ENCODE assay signal across 14 cellular contexts in genomic region chr3:58627580-58627894, GRCh38. TPM values are rescaled to one million over a fixed set of nuclear protein-coding genes. Genes with fewer than 3 reads are reported as not detected.
DNase-seq lines count a peak whose midpoint lies in the region; ATAC-seq, FAIRE-seq and TF ChIP-seq lines count a peak whose summit lies in the region.
"Had no signal": no experiment of that assay in that cellular context is flagged by ENCODE, and none has a peak within 500 bp of the region (broad histone marks: within the 10 kb centered on the region; RNA-seq: fewer than 3 reads in every experiment).

No MANE protein-coding gene starts in this region.

- H3K14ac ChIP-seq in H1 (ENCODE audit: insufficient read length): no peak overlapping the region

- H3K27me3 ChIP-seq in H1 (replicated peaks in 1 of 4; ENCODE audit: control insufficient read depth in 3 of 4, extremely low read depth in 1 of 4, insufficient read depth in 3 of 4, low read length in 3 of 4): peaks cover 0 to 4% (median 0%) of the 10 kb centered on the region in 4 experiments; a peak in 1 of 7 replicates
- H3K27me3 ChIP-seq in right lobe of liver: no peaks in the 10 kb centered on the region
- no peaks in the 10 kb centered on the region for H3K27me3 ChIP-seq in upper lobe of right lung
- H3K27me3 ChIP-seq in CD4-positive, alpha-beta memory T cell (ENCODE audit: insufficient read depth, low read length): no peaks in the 10 kb centered on the region

- H3K79me2 ChIP-seq in H1 (ENCODE audit: control insufficient read depth in 1 of 2, insufficient read depth in 2 of 2, low read length in 2 of 2): no peaks in the 10 kb centered on the region

- ATAC-seq in right lobe of liver (peak; percentile 1 to 21 (median 14)), upper lobe of right lung (peak; percentile 20), HG03025 (IDR thresholded peaks at IDR 0.05; ENCODE audit: low FRiP score, unreplicated experiment) (no peak)
- ATAC-seq: A549; activated naive CD4-positive, alpha-beta T cell treated with anti-CD3 and anti-CD28 coated beads, Interleukin-2, amount 50 U/mL, for 72 hours had no signal

- H3K18ac ChIP-seq in H1 (ENCODE audit: extremely low read depth, low read length): no peak overlapping the region

- no peak overlapping the region for H3K4me3 Mint-ChIP-seq in CD4-positive, alpha-beta memory T cell

- no peak for FAIRE-seq in H1 (lab: Jason Lieb, UNC)
- FAIRE-seq: A549, RCC 7860 had no signal

- no peak for TF ChIP-seq POLR2A in H1 (IDR thresholded peaks at IDR 0.05; ENCODE audit: control extremely low read depth in 1 of 2, low read depth in 2 of 2, low read length in 2 of 2)
- no peak for TF ChIP-seq POLR2A in right lobe of liver (IDR thresholded peaks at IDR 0.05)

- no peak overlapping the region for H3K4me2 ChIP-seq in H1 (ENCODE audit: insufficient read depth in 1 of 2, low read depth in 2 of 2, low read length in 2 of 2)
- H3K4me2 ChIP-seq: A549 had no signal

- TF ChIP-seq EP300 in H1 (IDR thresholded peaks at IDR 0.05; ENCODE audit: borderline replicate concordance in 1 of 2, low read depth in 2 of 2, low read length in 2 of 2): no peak

- H3K36me3 ChIP-seq in H1 (ENCODE audit: control insufficient read depth in 2 of 4, insufficient read depth in 4 of 4, low read length in 3 of 4): no peaks in the 10 kb centered on the region
- no peaks in the 10 kb centered on the region for H3K36me3 ChIP-seq in right lobe of liver
- no peaks in the 10 kb centered on the region for H3K36me3 ChIP-seq in upper lobe of right lung
- H3K36me3 ChIP-seq in CD4-positive, alpha-beta memory T cell (ENCODE audit: insufficient read depth, low read length): no peaks in the 10 kb centered on the region
- H3K36me3 ChIP-seq: HAP-1 had no signal

- peaks cover 0 to 4% (median 0%) of the 10 kb centered on the region in 4 experiments; a peak in 1 of 7 replicates for H3K4me1 ChIP-seq in H1 (replicated peaks in 1 of 4; ENCODE audit: control insufficient read depth in 3 of 4, insufficient read depth in 4 of 4, low read length in 3 of 4)
- peaks cover 0 to 36% (median 16%) of the 10 kb centered on the region in 4 donors for H3K4me1 ChIP-seq in right lobe of liver
- H3K4me1 ChIP-seq in upper lobe of right lung: peaks cover 33% of the 10 kb centered on the region
- no peaks in the 10 kb centered on the region for H3K4me1 ChIP-seq in CD4-positive, alpha-beta memory T cell (ENCODE audit: insufficient read depth, low read length)
- H3K4me1 ChIP-seq: A549, HAP-1 had no signal

- no peak overlapping the region for H3K9ac ChIP-seq in H1 (replicated peaks in 1 of 4; ENCODE audit: extremely low read depth in 1 of 4, low read depth in 3 of 4, low read length in 3 of 4)

- H3K79me1 ChIP-seq in H1 (ENCODE audit: low read depth, low read length): no peaks in the 10 kb centered on the region

- H4K91ac ChIP-seq in H1 (replicated peaks; ENCODE audit: insufficient read length, low read length): no peak overlapping the region

- no peaks in the 10 kb centered on the region for H4K20me1 ChIP-seq in H1 (replicated peaks in 1 of 2; ENCODE audit: control insufficient read depth in 1 of 2, insufficient read depth in 2 of 2, low read length in 2 of 2)

- H2AK5ac ChIP-seq in H1 (ENCODE audit: low read depth, low read length): peak overlapping the region; percentile 67; the same call in 1 of the 2 replicates

- TF ChIP-seq CTCF in H1 (IDR thresholded peaks at IDR 0.05; ENCODE audit: control extremely low read depth in 1 of 3, insufficient read depth in 1 of 3, low read depth in 1 of 3, low read length in 3 of 3): no peak
- TF ChIP-seq CTCF in right lobe of liver (IDR thresholded peaks at IDR 0.05): no peak
- TF ChIP-seq CTCF in upper lobe of right lung (IDR thresholded peaks at IDR 0.05): no peak

- CTCF ChIA-PET in H1 (lab: Charles Lee; ENCODE audit: partially characterized antibody): interaction anchor here (0.7 to 25.1 kb wide), 8 partner anchors 9 to 97 kb away, joined by 3 to 994 read pairs (median 4); partner anchors contain the start of gene FAM107A
- CTCF ChIA-PET in CD4-positive, alpha-beta memory T cell (lab: Charles Lee; ENCODE audit: partially characterized antibody): interaction anchor here (1.5 to 9.4 kb wide), 3 partner anchors 42 to 440 kb away, joined by 3 to 94 read pairs (median 5); no protein-coding TSS in a partner anchor

- no peak overlapping the region for H4K5ac ChIP-seq in H1 (ENCODE audit: insufficient read length, low read depth, low read length)

- no peak overlapping the region for H2BK20ac ChIP-seq in H1 (ENCODE audit: low read length)

- DNase-seq in NCI-H1105 treated with DMSO at 0.1 percent for 48 hours (lab: John Stamatoyannopoulos, UW) (peak; percentile 3), NCI-H1105 (lab: John Stamatoyannopoulos, UW) (no peak), H1 (ENCODE audit: low read depth in 1 of 2, low spot score in 2 of 2) (no peak), right lobe of liver (no peak), upper lobe of right lung (no peak), DMS153 (lab: John Stamatoyannopoulos, UW) (no peak)
- no peak for DNase-seq in CD4-positive, alpha-beta memory T cell
- DNase-seq: NCI-H2227 treated with DMSO at 0.1 percent for 48 hours had no signal

- H2BK5ac ChIP-seq in H1 (ENCODE audit: low read depth, low read length): no peak overlapping the region

- H3K27me3 Mint-ChIP-seq in CD4-positive, alpha-beta memory T cell: peaks cover 0 to 3% of the 10 kb centered on the region in 2 donors

- no peak overlapping the region for H2BK120ac ChIP-seq in H1 (replicated peaks; ENCODE audit: low read depth, low read length)

- H3K27ac Mint-ChIP-seq in CD4-positive, alpha-beta memory T cell: no peak overlapping the region
- H3K27ac Mint-ChIP-seq: activated naive CD4-positive, alpha-beta T cell treated with anti-CD3 and anti-CD28 coated beads, Interleukin-2, amount 50 U/mL, for 72 hours had no signal

- H3K9me3 Mint-ChIP-seq in CD4-positive, alpha-beta memory T cell: no peaks in the 10 kb centered on the region
- H3K9me3 Mint-ChIP-seq: activated naive CD4-positive, alpha-beta T cell treated with anti-CD3 and anti-CD28 coated beads, Interleukin-2, amount 50 U/mL, for 72 hours had no signal

- no peak overlapping the region for H2BK15ac ChIP-seq in H1 (ENCODE audit: low read length)

- no peak overlapping the region for H3K23ac ChIP-seq in H1 (ENCODE audit: insufficient read length)

- no peak for TF ChIP-seq RAD21 in H1 (IDR thresholded peaks at IDR 0.05 in 1 of 2, conservative IDR thresholded peaks at IDR 0.05 in 1 of 2; ENCODE audit: low read depth in 2 of 2, low read length in 2 of 2)

- H3K36me3 Mint-ChIP-seq in CD4-positive, alpha-beta memory T cell: no peaks in the 10 kb centered on the region
- H3K36me3 Mint-ChIP-seq: activated naive CD4-positive, alpha-beta T cell treated with anti-CD3 and anti-CD28 coated beads, Interleukin-2, amount 50 U/mL, for 72 hours had no signal

- H3K27ac ChIP-seq in H1 (ENCODE audit: low read depth, low read length) (no peak overlapping the region), right lobe of liver (no peak overlapping the region), upper lobe of right lung (no peak overlapping the region)
- H3K27ac ChIP-seq in CD4-positive, alpha-beta memory T cell (ENCODE audit: low read depth, low read length): no peak overlapping the region
- H3K27ac ChIP-seq: A549 had no signal

- peaks cover 0 to 4% (median under 1%) of the 10 kb centered on the region in 4 donors for H3K4me1 Mint-ChIP-seq in CD4-positive, alpha-beta memory T cell

- intact Hi-C loops in right lobe of liver (cut with DNase I): no loop called here
- intact Hi-C loops in upper lobe of right lung (cut with DNase I): no loop called here
- intact Hi-C loops in CD4-positive, alpha-beta memory T cell (cut with micrococcal nuclease): no loop called here

- no peak overlapping the region for H2BK12ac ChIP-seq in H1 (ENCODE audit: low read depth, low read length)

- H3K9me3 ChIP-seq in H1 (ENCODE audit: insufficient read depth in 2 of 2, low read depth in 1 of 2, low read length in 1 of 2): no peaks in the 10 kb centered on the region
- no peaks in the 10 kb centered on the region for H3K9me3 ChIP-seq in right lobe of liver
- H3K9me3 ChIP-seq in upper lobe of right lung: no peaks in the 10 kb centered on the region
- H3K9me3 ChIP-seq in CD4-positive, alpha-beta memory T cell (ENCODE audit: control insufficient read depth in 1 of 2, low read length in 2 of 2): no peaks in the 10 kb centered on the region
- H3K9me3 ChIP-seq: A549, HAP-1 had no signal

- no peak overlapping the region for H3K4ac ChIP-seq in H1 (replicated peaks; ENCODE audit: insufficient read length, low read depth, low read length)

- no peak overlapping the region for H2AFZ ChIP-seq in H1 (ENCODE audit: low read length)

- POLR2A ChIA-PET in H1 (lab: Charles Lee; ENCODE audit: partially characterized antibody): no interaction called here
- POLR2A ChIA-PET in CD4-positive, alpha-beta memory T cell (lab: Charles Lee; ENCODE audit: partially characterized antibody): no interaction called here

- H3K23me2 ChIP-seq in H1 (ENCODE audit: low read depth, low read length): no peaks in the 10 kb centered on the region

- WGBS in H1 (ENCODE audit: extremely low coverage in 1 of 2, insufficient coverage in 1 of 2, insufficient read length in 1 of 2, insufficient replicate concordance in 2 of 2, low coverage in 1 of 2, low lambda C conversion rate in 2 of 2, missing lambda C conversion rate in 1 of 2), 2 experiments: 79% methylated on average over 2 of the region's 3 CpGs; no CpG with 5 or more reads in 1 of the 2 experiments
- WGBS in right lobe of liver (ENCODE audit: insufficient coverage, low coverage, low lambda C conversion rate, missing lambda C conversion rate): 0% methylated on average over 3 of the region's 3 CpGs

- no peak overlapping the region for H4K8ac ChIP-seq in H1 (ENCODE audit: extremely low read depth, insufficient read depth, low read length)

- H3K4me3 ChIP-seq in H1 (ENCODE audit: extremely low read depth in 1 of 4, insufficient read depth in 2 of 4, low read depth in 3 of 4, low read length in 4 of 4) (no peak overlapping the region), right lobe of liver (no peak overlapping the region), upper lobe of right lung (no peak overlapping the region)
- H3K4me3 ChIP-seq in CD4-positive, alpha-beta memory T cell (ENCODE audit: low read length in 2 of 2): no peak overlapping the region
- H3K4me3 ChIP-seq: A549, HAP-1 had no signal

- H3K56ac ChIP-seq in H1 (replicated peaks; ENCODE audit: insufficient read length, low read depth, low read length): no peak overlapping the region

RNA-seq across cellular contexts. Expression of gene FAM3D, which starts 39.0 kb away (rescaled TPM):
- not detected in 2 replicates for total RNA-seq in H1 (2021; fragmentation: NEBNext Ultra II Directional; extraction: Animal tissue kit (Norgen Biotek cat#: 25700))
- 0.08 TPM in 1 of 2 replicates, not detected in the other for polyA plus RNA-seq in H1 (2011; rRNA removed)
- not detected for polyA plus RNA-seq in H1 (2011; cell fraction: cytosol; rRNA removed)
- 0.09 TPM for polyA plus RNA-seq in H1 (2011; cell fraction: nucleus; rRNA removed)
- polyA plus RNA-seq in H1 (2012, experiment 1 of 2): not detected in 4 replicates
- not detected for polyA plus RNA-seq in H1 (2012, experiment 2 of 2)
- not detected for polyA plus RNA-seq in H1 (2013, experiment 1 of 2)
- polyA plus RNA-seq in H1 (2013, experiment 2 of 2): 0.07 TPM
- polyA minus RNA-seq in H1 (2011; rRNA and poly(A)+ RNA removed): not detected in 2 replicates
- polyA minus RNA-seq in H1 (2011; cell fraction: cytosol; rRNA and poly(A)+ RNA removed): not detected
- polyA minus RNA-seq in H1 (2011; cell fraction: nucleus; rRNA and poly(A)+ RNA removed): not detected
- total RNA-seq in right lobe of liver (not detected), upper lobe of right lung (4.0 TPM)
- not detected for total RNA-seq in CD4-positive, alpha-beta memory T cell
- not detected for polyA plus RNA-seq in CD4-positive, alpha-beta memory T cell
- total RNA-seq: activated CD8-positive, alpha-beta memory T cell treated with anti-CD3 and anti-CD28 coated beads for 36 hours; activated naive CD4-positive, alpha-beta T cell treated with anti-CD3 and anti-CD28 coated beads, Interleukin-2, amount 50 U/mL, for 72 hours had no signal
- polyA plus RNA-seq: A549 had no signal

RNA-seq across cellular contexts. Expression of gene FAM107A, which starts 50.3 kb away (rescaled TPM):
- total RNA-seq in H1 (2021; fragmentation: NEBNext Ultra II Directional; extraction: Animal tissue kit (Norgen Biotek cat#: 25700)): 0.57 and 0.65 TPM in 2 replicates
- polyA plus RNA-seq in H1 (2011; rRNA removed): 0.51 and 1.1 TPM in 2 replicates
- 0.83 TPM for polyA plus RNA-seq in H1 (2011; cell fraction: cytosol; rRNA removed)
- polyA plus RNA-seq in H1 (2011; cell fraction: nucleus; rRNA removed): 0.61 TPM
- polyA plus RNA-seq in H1 (2012, experiment 1 of 2): 0.16 to 0.23 TPM (median 0.22 TPM) in 4 replicates
- 0.33 TPM for polyA plus RNA-seq in H1 (2012, experiment 2 of 2)
- 0.53 TPM for polyA plus RNA-seq in H1 (2013, experiment 1 of 2)
- 0.50 TPM for polyA plus RNA-seq in H1 (2013, experiment 2 of 2)
- polyA minus RNA-seq in H1 (2011; rRNA and poly(A)+ RNA removed): 0.05 and 0.60 TPM in 2 replicates
- polyA minus RNA-seq in H1 (2011; cell fraction: cytosol; rRNA and poly(A)+ RNA removed): 1.0 TPM
- polyA minus RNA-seq in H1 (2011; cell fraction: nucleus; rRNA and poly(A)+ RNA removed): 0.40 TPM
- total RNA-seq in right lobe of liver (1 to 10 TPM in 3 of 6 experiments, under 1 TPM in 3; 0.33 to 3.6 (median 1.6) TPM), upper lobe of right lung (91.5 TPM)
- not detected for total RNA-seq in CD4-positive, alpha-beta memory T cell
- not detected for polyA plus RNA-seq in CD4-positive, alpha-beta memory T cell
- total RNA-seq: activated CD8-positive, alpha-beta memory T cell treated with anti-CD3 and anti-CD28 coated beads for 36 hours; activated naive CD4-positive, alpha-beta T cell treated with anti-CD3 and anti-CD28 coated beads, Interleukin-2, amount 50 U/mL, for 72 hours had no signal

Comparison
In these comparisons a context has a peak if more than half of its experiments do, and no peak if none do; other contexts are left out.
1. RNA of gene FAM107A, which starts 50.3 kb away (total RNA-seq): 91.5 TPM in upper lobe of right lung (single experiment); 0.33 to 3.6 TPM in right lobe of liver, 0.57 to 0.65 TPM in H1 and not detected in CD4-positive, alpha-beta memory T cell; every median in the first group is over 10 times any median in the second.